8 cellular contexts compared by ENCODE assay signal in genomic region chr1:26530540-26530897, GRCh38. TPM values are rescaled to one million over a fixed set of nuclear protein-coding genes. Genes with fewer than 3 reads are reported as not detected.
DNase-seq lines count a peak whose midpoint lies in the region; ATAC-seq, FAIRE-seq and TF ChIP-seq lines count a peak whose summit lies in the region.

No MANE protein-coding gene starts in this region.

- no peak for TF ChIP-seq EP300 in tibial nerve (IDR thresholded peaks at IDR 0.05)

- no peak for TF ChIP-seq POLR2A in tibial nerve (IDR thresholded peaks at IDR 0.05)

- WGBS in tibial nerve, 2 donors: 43 to 59% methylated on average over 2 to 3 of the region's 4 CpGs

- H3K4me3 ChIP-seq in tibial nerve: peak overlapping the region; percentile 35 to 90 (median 57)

- POLR2A ChIA-PET in activated CD8-positive, alpha-beta T cell treated with anti-CD3 and anti-CD28 coated beads for 36 hours (lab: Charles Lee): interaction anchor here (0.6 to 2.3 kb wide), 4 partner anchors 11 to 1438 kb away, joined by 3 to 13 read pairs (median 4); no protein-coding TSS in a partner anchor

- DNase-seq in activated T-cell treated with anti-CD3 and anti-CD28 coated beads, Interleukin-2, amount 50 U/mL, for 72 hours: no peak
- no peak for DNase-seq in activated T-cell treated with anti-CD3 and anti-CD28 coated beads, Interleukin-2, amount 50 U/mL, for 48 hours
- no peak for DNase-seq in activated CD8-positive, alpha-beta T cell treated with anti-CD3 and anti-CD28 coated beads for 36 hours
- peak; percentile 16 for DNase-seq in kidney tubule cell (ENCODE audit: low spot score)
- DNase-seq in tibial nerve (ENCODE audit: low spot score in 2 of 2): no peak
- DNase-seq in HTR-8/SVneo (ENCODE audit: insufficient read length, low spot score): no peak
- DNase-seq in activated CD4-positive, alpha-beta T cell treated with anti-CD3 and anti-CD28 coated beads, Interleukin-2, amount 50 U/mL, for 4 hours: no peak

- intact Hi-C loops in activated CD8-positive, alpha-beta T cell treated with anti-CD3 and anti-CD28 coated beads for 36 hours (cut with micrococcal nuclease): no loop called here

- no peaks in the 10 kb centered on the region for H3K27me3 ChIP-seq in tibial nerve

- H3K4me3 Mint-ChIP-seq in activated T-cell treated with anti-CD3 and anti-CD28 coated beads, Interleukin-2, amount 50 U/mL, for 72 hours: peak overlapping the region; percentile 85 to 86
- H3K4me3 Mint-ChIP-seq in activated CD8-positive, alpha-beta T cell treated with anti-CD3 and anti-CD28 coated beads for 36 hours: peak overlapping the region; percentile 82

- CTCF ChIA-PET in activated CD8-positive, alpha-beta T cell treated with anti-CD3 and anti-CD28 coated beads for 36 hours (lab: Charles Lee): interaction anchor here (1.4 to 4.2 kb wide), 5 partner anchors 8 to 72 kb away, joined by 3 to 26 read pairs (median 6); no protein-coding TSS in a partner anchor

- ATAC-seq in activated T-cell treated with anti-CD3 and anti-CD28 coated beads, Interleukin-2, amount 50 U/mL, for 72 hours (replicated peaks in 1 of 2): no peak
- no peak for ATAC-seq in activated CD8-positive, alpha-beta T cell treated with anti-CD3 and anti-CD28 coated beads for 36 hours
- ATAC-seq in GM18868 (IDR thresholded peaks at IDR 0.05; ENCODE audit: unreplicated experiment): no peak

- peaks cover 0 to 19% (median 9%) of the 10 kb centered on the region in 4 donors for H3K4me1 ChIP-seq in tibial nerve

- H3K9me3 Mint-ChIP-seq in activated T-cell treated with anti-CD3 and anti-CD28 coated beads, Interleukin-2, amount 50 U/mL, for 72 hours: no peaks in the 10 kb centered on the region
- H3K9me3 Mint-ChIP-seq in activated CD8-positive, alpha-beta T cell treated with anti-CD3 and anti-CD28 coated beads for 36 hours: no peaks in the 10 kb centered on the region

- no peaks in the 10 kb centered on the region for H3K9me3 ChIP-seq in tibial nerve

- peak overlapping the region in 1 of 4 donors; percentile 84 for H3K27ac ChIP-seq in tibial nerve

- no peak overlapping the region for H3K27ac Mint-ChIP-seq in activated T-cell treated with anti-CD3 and anti-CD28 coated beads, Interleukin-2, amount 50 U/mL, for 72 hours
- H3K27ac Mint-ChIP-seq in activated CD8-positive, alpha-beta T cell treated with anti-CD3 and anti-CD28 coated beads for 36 hours: no peak overlapping the region

- peaks cover 34% of the 10 kb centered on the region for H3K4me1 Mint-ChIP-seq in activated T-cell treated with anti-CD3 and anti-CD28 coated beads, Interleukin-2, amount 50 U/mL, for 72 hours (ENCODE audit: low read depth)
- peaks cover 27% of the 10 kb centered on the region for H3K4me1 Mint-ChIP-seq in activated CD8-positive, alpha-beta T cell treated with anti-CD3 and anti-CD28 coated beads for 36 hours (ENCODE audit: low read depth)

- no peak for FAIRE-seq in HTR-8/SVneo (lab: Jason Lieb, UNC)

- no peaks in the 10 kb centered on the region for H3K36me3 Mint-ChIP-seq in activated T-cell treated with anti-CD3 and anti-CD28 coated beads, Interleukin-2, amount 50 U/mL, for 72 hours (ENCODE audit: insufficient read depth in 2 of 2)
- H3K36me3 Mint-ChIP-seq in activated CD8-positive, alpha-beta T cell treated with anti-CD3 and anti-CD28 coated beads for 36 hours (ENCODE audit: low read depth): no peaks in the 10 kb centered on the region

- no peaks in the 10 kb centered on the region for H3K36me3 ChIP-seq in tibial nerve

- TF ChIP-seq CTCF in activated CD8-positive, alpha-beta T cell treated with anti-CD3 and anti-CD28 coated beads for 36 hours (IDR thresholded peaks at IDR 0.05): no peak
- no peak for TF ChIP-seq CTCF in tibial nerve (IDR thresholded peaks at IDR 0.05)

- no peaks in the 10 kb centered on the region for H3K27me3 Mint-ChIP-seq in activated T-cell treated with anti-CD3 and anti-CD28 coated beads, Interleukin-2, amount 50 U/mL, for 72 hours (ENCODE audit: low read depth)
- peaks cover 3% of the 10 kb centered on the region for H3K27me3 Mint-ChIP-seq in activated CD8-positive, alpha-beta T cell treated with anti-CD3 and anti-CD28 coated beads for 36 hours

RNA-seq across cellular contexts. Expression of gene RPS6KA1, which starts 1.0 kb away (rescaled TPM):
- 100 to 1,000 TPM; 154 to 163 TPM for total RNA-seq in activated T-cell treated with anti-CD3 and anti-CD28 coated beads, Interleukin-2, amount 50 U/mL, for 72 hours
- 100 to 1,000 TPM; 139 TPM for total RNA-seq in activated CD8-positive, alpha-beta T cell treated with anti-CD3 and anti-CD28 coated beads for 36 hours
- total RNA-seq in tibial nerve: 10 to 100 TPM; 10.7 to 37.2 (median 13.5) TPM

RNA-seq across cellular contexts. Expression of gene HMGN2, which starts 58.3 kb away (rescaled TPM):
- 100 to 1,000 TPM; 434 to 439 TPM for total RNA-seq in activated T-cell treated with anti-CD3 and anti-CD28 coated beads, Interleukin-2, amount 50 U/mL, for 72 hours
- total RNA-seq in activated CD8-positive, alpha-beta T cell treated with anti-CD3 and anti-CD28 coated beads for 36 hours: 100 to 1,000 TPM; 837 to 872 TPM
- total RNA-seq in tibial nerve: 100 to 1,000 TPM; 165 to 237 (median 207) TPM
